Comparison of ENCODE assay signal across 12 cellular contexts in the genomic region with DNA sequence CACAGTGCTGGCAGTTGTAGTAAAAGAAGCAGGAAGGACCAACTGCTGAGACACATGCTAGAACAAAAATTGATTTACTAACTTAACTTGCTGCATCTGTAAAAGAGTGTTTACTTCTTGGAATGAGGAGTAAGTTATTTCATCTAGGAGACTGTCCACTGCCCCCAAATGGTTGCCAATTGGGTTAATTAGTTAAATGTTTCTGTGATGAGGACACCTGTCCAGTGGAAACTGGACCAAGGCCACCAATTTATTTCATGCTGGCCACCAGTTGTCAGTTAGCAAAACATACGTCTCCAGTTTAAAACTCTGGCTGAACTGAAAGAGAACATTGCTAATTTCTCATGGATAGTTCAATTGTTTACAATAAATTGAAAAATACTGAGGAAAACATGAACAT.
DNase-seq lines count a peak whose midpoint lies in the region; ATAC-seq and TF ChIP-seq lines count a peak whose summit lies in the region.
"Had no signal": no experiment of that assay in that cellular context is flagged by ENCODE, and none has a peak within 500 bp of the region (broad histone marks: within the 10 kb centered on the region; RNA-seq: fewer than 3 reads in every experiment).

No MANE protein-coding gene starts in this region.

- DNase-seq in G401 (ENCODE audit: low spot score) (peak; percentile 73), WTC11 (ENCODE audit: low spot score) (no peak), myocyte (ENCODE audit: low read depth) (peak; percentile 22), type B pancreatic cell (ENCODE audit: extremely low spot score, unreplicated experiment) (no peak), NCI-H1417 treated with DMSO at 0.1 percent for 48 hours (lab: John Stamatoyannopoulos, UW) (no peak)
- DNase-seq in central memory CD4-positive, alpha-beta T cell, result no peak
- no peak for DNase-seq in activated CD8-positive, alpha-beta memory T cell treated with anti-CD3 and anti-CD28 coated beads, Interleukin-2, amount 50 U/mL, for 48 hours
- DNase-seq: Calu3; CD4-positive, alpha-beta T cell; DMS79 had no signal

- in situ Hi-C loops in G401 (cut with HindIII; ENCODE audit: low sequenced_read_pairs), result no loop called here

- CTCF ChIA-PET in WTC11 (lab: Charles Lee), result no interaction called here

- ATAC-seq in WTC11, result no peak

- POLR2A ChIA-PET in WTC11 (lab: Charles Lee), result no interaction called here

- H3K9me3 Mint-ChIP-seq in WTC11 (no peaks in the 10 kb centered on the region), type B pancreatic cell (peaks cover 7% of the 10 kb centered on the region)
- H3K9me3 Mint-ChIP-seq: CD4-positive, alpha-beta T cell; IgD-negative memory B cell had no signal

- TF ChIP-seq CTCF in WTC11 (IDR thresholded peaks at IDR 0.05) (no peak), type B pancreatic cell (conservative IDR thresholded peaks at IDR 0.05) (no peak)

- peaks cover 28% of the 10 kb centered on the region for H3K4me1 Mint-ChIP-seq in WTC11
- peaks cover 37% of the 10 kb centered on the region for H3K4me1 Mint-ChIP-seq in type B pancreatic cell (ENCODE audit: unreplicated experiment)

- H3K27me3 Mint-ChIP-seq in WTC11 (ENCODE audit: low read depth) (no peaks in the 10 kb centered on the region), type B pancreatic cell (no peaks in the 10 kb centered on the region)
- H3K27me3 Mint-ChIP-seq: B cell; CD4-positive, alpha-beta T cell had no signal

- H3K27ac Mint-ChIP-seq in WTC11, result peak overlapping the region; percentile 66; the same call in 1 of the 2 replicates
- H3K27ac Mint-ChIP-seq in type B pancreatic cell, result peak overlapping the region; percentile 46
- H3K27ac Mint-ChIP-seq: B cell; CD4-positive, alpha-beta T cell; IgD-negative memory B cell had no signal

- H3K4me3 Mint-ChIP-seq in WTC11, result no peak overlapping the region
- H3K4me3 Mint-ChIP-seq in type B pancreatic cell, result no peak overlapping the region
- H3K4me3 Mint-ChIP-seq: B cell; CD4-positive, alpha-beta T cell; IgD-negative memory B cell had no signal

- H3K36me3 Mint-ChIP-seq in WTC11 (no peaks in the 10 kb centered on the region), type B pancreatic cell (peaks cover 15% of the 10 kb centered on the region)
- H3K36me3 Mint-ChIP-seq: IgD-negative memory B cell had no signal

TF ChIP-seq in WTC11, 78 proteins besides CTCF, POLR2A, EP300 and RAD21:
- no peak for TF ChIP-seq OVOL2 (CRISPR knock-in tag; IDR thresholded peaks at IDR 0.05; ENCODE audit: borderline replicate concordance)
- TF ChIP-seq, protein P1, sequence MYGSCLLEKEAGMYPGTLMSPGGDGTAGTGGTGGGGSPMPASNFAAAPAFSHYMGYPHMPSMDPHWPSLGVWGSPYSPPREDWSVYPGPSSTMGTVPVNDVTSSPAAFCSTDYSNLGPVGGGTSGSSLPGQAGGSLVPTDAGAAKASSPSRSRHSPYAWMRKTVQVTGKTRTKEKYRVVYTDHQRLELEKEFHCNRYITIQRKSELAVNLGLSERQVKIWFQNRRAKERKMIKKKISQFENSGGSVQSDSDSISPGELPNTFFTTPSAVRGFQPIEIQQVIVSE (CRISPR knock-in tag; IDR thresholded peaks at IDR 0.05; ENCODE audit: borderline replicate concordance), result no peak
- TF ChIP-seq ZNF423 (CRISPR knock-in tag; IDR thresholded peaks at IDR 0.05), result no peak
- TF ChIP-seq, protein P2, sequence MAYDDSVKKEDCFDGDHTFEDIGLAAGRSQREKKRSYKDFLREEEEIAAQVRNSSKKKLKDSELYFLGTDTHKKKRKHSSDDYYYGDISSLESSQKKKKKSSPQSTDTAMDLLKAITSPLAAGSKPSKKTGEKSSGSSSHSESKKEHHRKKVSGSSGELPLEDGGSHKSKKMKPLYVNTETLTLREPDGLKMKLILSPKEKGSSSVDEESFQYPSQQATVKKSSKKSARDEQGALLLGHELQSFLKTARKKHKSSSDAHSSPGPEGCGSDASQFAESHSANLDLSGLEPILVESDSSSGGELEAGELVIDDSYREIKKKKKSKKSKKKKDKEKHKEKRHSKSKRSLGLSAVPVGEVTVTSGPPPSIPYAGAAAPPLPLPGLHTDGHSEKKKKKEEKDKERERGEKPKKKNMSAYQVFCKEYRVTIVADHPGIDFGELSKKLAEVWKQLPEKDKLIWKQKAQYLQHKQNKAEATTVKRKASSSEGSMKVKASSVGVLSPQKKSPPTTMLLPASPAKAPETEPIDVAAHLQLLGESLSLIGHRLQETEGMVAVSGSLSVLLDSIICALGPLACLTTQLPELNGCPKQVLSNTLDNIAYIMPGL (CRISPR knock-in tag; IDR thresholded peaks at IDR 0.05), result no peak
- TF ChIP-seq, protein P3, sequence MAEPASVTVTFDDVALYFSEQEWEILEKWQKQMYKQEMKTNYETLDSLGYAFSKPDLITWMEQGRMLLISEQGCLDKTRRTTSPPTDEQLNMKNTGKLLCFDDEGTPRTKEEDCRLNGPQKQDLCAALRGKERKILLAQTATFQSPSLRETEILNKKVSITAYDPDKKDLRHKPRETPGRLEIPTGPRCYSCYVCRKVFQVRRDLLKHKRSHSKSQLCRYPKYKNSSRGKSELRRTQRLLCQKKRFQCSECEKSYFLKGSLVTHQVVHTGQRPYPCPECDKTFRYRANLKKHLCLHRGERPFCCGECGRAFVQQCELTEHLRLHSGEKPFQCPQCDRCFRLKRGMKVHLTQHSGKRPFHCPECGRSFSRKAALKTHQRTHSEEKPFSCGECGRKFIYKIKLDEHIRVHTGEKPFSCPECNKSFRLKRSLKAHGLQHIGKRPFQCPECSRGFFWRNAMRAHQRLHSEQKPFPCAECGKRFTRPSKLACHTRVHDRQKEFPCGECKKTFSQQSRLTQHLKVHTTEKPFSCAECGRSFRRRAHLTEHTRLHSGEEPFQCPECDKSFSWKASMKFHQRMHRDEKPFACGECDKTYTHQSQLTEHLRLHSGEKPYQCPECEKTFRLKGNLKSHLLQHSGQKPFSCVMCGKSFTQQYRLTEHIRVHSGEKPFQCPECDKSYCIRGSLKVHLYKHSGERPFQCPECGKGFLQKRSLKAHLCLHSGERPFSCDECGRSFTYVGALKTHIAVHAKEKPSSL (CRISPR knock-in tag; conservative IDR thresholded peaks at IDR 0.05), result no peak
- TF ChIP-seq TP53 (CRISPR knock-in tag; IDR thresholded peaks at IDR 0.05), result no peak
- no peak for TF ChIP-seq ETV6 (CRISPR knock-in tag; IDR thresholded peaks at IDR 0.05)
- TF ChIP-seq PRRX2 (CRISPR knock-in tag; IDR thresholded peaks at IDR 0.05), result no peak
- TF ChIP-seq, protein P4, sequence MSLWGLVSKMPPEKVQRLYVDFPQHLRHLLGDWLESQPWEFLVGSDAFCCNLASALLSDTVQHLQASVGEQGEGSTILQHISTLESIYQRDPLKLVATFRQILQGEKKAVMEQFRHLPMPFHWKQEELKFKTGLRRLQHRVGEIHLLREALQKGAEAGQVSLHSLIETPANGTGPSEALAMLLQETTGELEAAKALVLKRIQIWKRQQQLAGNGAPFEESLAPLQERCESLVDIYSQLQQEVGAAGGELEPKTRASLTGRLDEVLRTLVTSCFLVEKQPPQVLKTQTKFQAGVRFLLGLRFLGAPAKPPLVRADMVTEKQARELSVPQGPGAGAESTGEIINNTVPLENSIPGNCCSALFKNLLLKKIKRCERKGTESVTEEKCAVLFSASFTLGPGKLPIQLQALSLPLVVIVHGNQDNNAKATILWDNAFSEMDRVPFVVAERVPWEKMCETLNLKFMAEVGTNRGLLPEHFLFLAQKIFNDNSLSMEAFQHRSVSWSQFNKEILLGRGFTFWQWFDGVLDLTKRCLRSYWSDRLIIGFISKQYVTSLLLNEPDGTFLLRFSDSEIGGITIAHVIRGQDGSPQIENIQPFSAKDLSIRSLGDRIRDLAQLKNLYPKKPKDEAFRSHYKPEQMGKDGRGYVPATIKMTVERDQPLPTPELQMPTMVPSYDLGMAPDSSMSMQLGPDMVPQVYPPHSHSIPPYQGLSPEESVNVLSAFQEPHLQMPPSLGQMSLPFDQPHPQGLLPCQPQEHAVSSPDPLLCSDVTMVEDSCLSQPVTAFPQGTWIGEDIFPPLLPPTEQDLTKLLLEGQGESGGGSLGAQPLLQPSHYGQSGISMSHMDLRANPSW (CRISPR knock-in tag; conservative IDR thresholded peaks at IDR 0.05; ENCODE audit: low read depth), result no peak
- TF ChIP-seq CREB1 (CRISPR knock-in tag; IDR thresholded peaks at IDR 0.05), result no peak
- no peak for TF ChIP-seq ZNF138 (CRISPR knock-in tag; conservative IDR thresholded peaks at IDR 0.05)
- TF ChIP-seq, protein P5, sequence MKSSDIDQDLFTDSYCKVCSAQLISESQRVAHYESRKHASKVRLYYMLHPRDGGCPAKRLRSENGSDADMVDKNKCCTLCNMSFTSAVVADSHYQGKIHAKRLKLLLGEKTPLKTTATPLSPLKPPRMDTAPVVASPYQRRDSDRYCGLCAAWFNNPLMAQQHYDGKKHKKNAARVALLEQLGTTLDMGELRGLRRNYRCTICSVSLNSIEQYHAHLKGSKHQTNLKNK (CRISPR knock-in tag; IDR thresholded peaks at IDR 0.05), result no peak
- TF ChIP-seq ESRRA (CRISPR knock-in tag; IDR thresholded peaks at IDR 0.05; ENCODE audit: borderline replicate concordance), result no peak
- TF ChIP-seq SP1 (CRISPR knock-in tag; conservative IDR thresholded peaks at IDR 0.05), result no peak
- no peak for TF ChIP-seq JAZF1 (CRISPR knock-in tag; IDR thresholded peaks at IDR 0.05)
TF ChIP-seq in WTC11: peak in this region for 0.

Comparison
In these comparisons a context has a peak if more than half of its experiments do, and no peak if none do; other contexts are left out.
1. DNase-seq: peak in G401 (single experiment) and myocyte (single experiment); none in WTC11 (single experiment), type B pancreatic cell (single experiment), central memory CD4-positive, alpha-beta T cell (single experiment), activated CD8-positive, alpha-beta memory T cell treated with anti-CD3 and anti-CD28 coated beads, Interleukin-2, amount 50 U/mL, for 48 hours (single experiment) and NCI-H1417 treated with DMSO at 0.1 percent for 48 hours (single experiment).